ENCODE assay signal across 6 cellular contexts in genomic region chr9:104334549-104334948, GRCh38.
"Had no signal": no experiment of that assay in that cellular context is flagged by ENCODE, and none has a peak within 500 bp of the region (broad histone marks: within the 10 kb centered on the region; RNA-seq: fewer than 3 reads in every experiment).

No MANE protein-coding gene starts in this region.

- H3K9ac ChIP-seq: GM23248 had no signal

- H3K27ac Mint-ChIP-seq: H9 had no signal

- H3K4me3 Mint-ChIP-seq: H9 had no signal

- H3K27ac ChIP-seq: GM23248 had no signal

- H3K4me3 ChIP-seq: GM23248, K562 had no signal

- DNase-seq: GM23248, GOT3, H9, IMR-90, KG1 had no signal

- H2AFZ ChIP-seq: GM23248 had no signal
